In genomic region chr6:25266425-25267135, GRCh38 we compare ENCODE assay signal across 9 cellular contexts.
"Had no signal": no experiment of that assay in that cellular context is flagged by ENCODE, and none has a peak within 500 bp of the region (broad histone marks: within the 10 kb centered on the region; RNA-seq: fewer than 3 reads in every experiment).

No MANE protein-coding gene starts in this region.

- H3K27ac ChIP-seq: adrenal gland, colonic mucosa, ovary, tibial artery had no signal

- DNase-seq: activated T-cell treated with anti-CD3 and anti-CD28 coated beads, Interleukin-2, amount 50 U/mL, for 1 hour; gastrocnemius medialis; left cardiac atrium; stimulated activated CD4-positive, alpha-beta T cell treated with anti-CD3 and anti-CD28 coated beads, Interleukin-4, amount 100 ng/mL, for 1 hour; stimulated activated naive B cell treated with anti-CD40 and anti-IgM and Interleukin-4, amounts not matched to agents 10 μg/mL and 1 μg/mL and 100 μg/mL, for 72 hours; tibial artery had no signal

- ATAC-seq: gastrocnemius medialis had no signal

- H3K4me3 ChIP-seq: adrenal gland, colonic mucosa, gastrocnemius medialis, ovary, tibial artery had no signal

- H3K27me3 ChIP-seq: adrenal gland, colonic mucosa, gastrocnemius medialis, ovary, tibial artery had no signal

- H3K36me3 ChIP-seq: adrenal gland, colonic mucosa, gastrocnemius medialis, ovary, tibial artery had no signal

- H3K4me1 ChIP-seq: colonic mucosa, gastrocnemius medialis had no signal

- H3K9me3 ChIP-seq: adrenal gland, colonic mucosa, gastrocnemius medialis, ovary had no signal
